8 cellular contexts compared by ENCODE assay signal in the genomic region with DNA sequence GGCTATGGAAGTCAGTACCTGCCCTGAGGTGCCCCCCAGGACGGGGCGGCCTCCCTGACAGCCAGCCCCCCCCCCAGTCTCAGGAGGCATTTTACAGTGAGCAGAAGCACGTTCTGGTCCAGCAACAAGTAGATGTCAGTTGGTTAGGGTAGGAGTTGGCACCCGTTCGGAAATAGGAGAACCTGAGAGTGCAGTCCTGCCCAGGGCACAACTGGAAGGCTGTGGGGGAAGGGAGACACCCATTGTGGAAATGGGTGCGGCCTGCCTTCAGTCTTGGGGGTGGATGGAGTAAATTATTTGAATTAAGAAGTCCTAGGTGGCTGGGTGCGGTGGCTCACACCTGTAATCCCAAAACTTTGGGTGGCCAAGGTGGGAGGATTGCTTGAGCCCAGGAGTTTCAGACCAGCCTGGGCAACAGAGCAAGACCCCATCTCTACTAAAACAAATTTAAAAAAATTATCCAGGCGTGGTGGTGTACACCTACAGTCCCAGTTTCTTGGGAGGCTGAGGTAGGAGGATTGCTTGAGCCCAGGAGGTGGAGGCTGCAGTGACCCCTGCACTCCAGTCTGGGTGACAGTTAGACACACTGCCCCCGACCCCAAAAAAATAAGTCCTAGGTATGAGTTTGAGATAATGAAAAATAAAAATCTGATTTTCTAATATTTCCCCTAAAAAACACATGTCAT. TPM values are rescaled to one million over a fixed set of nuclear protein-coding genes. Genes with fewer than 3 reads are reported as not detected.
DNase-seq lines count a peak whose midpoint lies in the region; ATAC-seq and TF ChIP-seq lines count a peak whose summit lies in the region.

No MANE protein-coding gene starts in this region.

- no peaks in the 10 kb centered on the region for H3F3A ChIP-seq in neural cell (ENCODE audit: insufficient read depth, low read length, poor library complexity, severe bottlenecking)

- POLR2A ChIA-PET in CD4-positive, alpha-beta T cell (lab: Charles Lee) = interaction anchor here (1.7 to 5.6 kb wide), 2 partner anchors 21 to 27 kb away, joined by 57 to 476 read pairs; partner anchors contain the start of gene ATP5F1D

- no peak for TF ChIP-seq RAD21 in neural cell (conservative IDR thresholded peaks at IDR 0.05)

- peaks cover 57% of the 10 kb centered on the region for H3K36me3 Mint-ChIP-seq in CD4-positive, alpha-beta T cell (ENCODE audit: low read depth)

- H3K9me3 Mint-ChIP-seq in CD4-positive, alpha-beta T cell = no peaks in the 10 kb centered on the region

- H3K27me3 Mint-ChIP-seq in CD4-positive, alpha-beta T cell = no peaks in the 10 kb centered on the region

- CTCF ChIA-PET in CD4-positive, alpha-beta T cell (lab: Charles Lee) = interaction anchor here (4.3 to 11.0 kb wide), 2 partner anchors 26 kb away, joined by 26 to 255 read pairs; no protein-coding TSS in a partner anchor

- DNase-seq in CD4-positive, alpha-beta T cell = no peak
- no peak for DNase-seq in NB4 (ENCODE audit: low read depth)
- no peak for DNase-seq in coronary artery (ENCODE audit: low spot score)
- DNase-seq in NCI-H1694 treated with DMSO at 0.1 percent for 48 hours (lab: John Stamatoyannopoulos, UW) = no peak
- DNase-seq in posterior cingulate gyrus = no peak
- DNase-seq in NCI-H345 (lab: John Stamatoyannopoulos, UW) = no peak

- no peak for ATAC-seq in CD4-positive, alpha-beta T cell (ENCODE audit: poor library complexity)
- ATAC-seq in HG02884 (IDR thresholded peaks at IDR 0.05; ENCODE audit: unreplicated experiment) = no peak

- no peaks in the 10 kb centered on the region for H3K9me3 ChIP-seq in CD4-positive, alpha-beta T cell (ENCODE audit: control insufficient read depth, low read length)
- no peaks in the 10 kb centered on the region for H3K9me3 ChIP-seq in neural cell (ENCODE audit: low read length)

- peaks cover 64% of the 10 kb centered on the region for H3K4me1 Mint-ChIP-seq in CD4-positive, alpha-beta T cell (ENCODE audit: low read depth)

- H3K27me3 ChIP-seq in CD4-positive, alpha-beta T cell (ENCODE audit: control insufficient read depth, insufficient read depth, low read length) = no peaks in the 10 kb centered on the region
- H3K27me3 ChIP-seq in neural cell (ENCODE audit: insufficient read depth, low read depth, low read length) = no peaks in the 10 kb centered on the region

- H3K4me2 ChIP-seq in neural cell (ENCODE audit: low read length) = peak overlapping the region; percentile 99

- no peak for TF ChIP-seq CTCF in CD4-positive, alpha-beta T cell (IDR thresholded peaks at IDR 0.05)
- TF ChIP-seq CTCF in NB4 (IDR thresholded peaks at IDR 0.05; ENCODE audit: low read depth, low read length) = no peak
- no peak for TF ChIP-seq CTCF in coronary artery (IDR thresholded peaks at IDR 0.05)
- no peak for TF ChIP-seq CTCF in neural cell (IDR thresholded peaks at IDR 0.05; ENCODE audit: poor library complexity, severe bottlenecking)

- peak overlapping the region; percentile 94 for H3K4me3 Mint-ChIP-seq in CD4-positive, alpha-beta T cell

- TF ChIP-seq POLR2A in NB4 (IDR thresholded peaks at IDR 0.05; ENCODE audit: extremely low read depth, insufficient read length) = no peak

- peaks cover 5% of the 10 kb centered on the region for H3K36me3 ChIP-seq in neural cell (ENCODE audit: insufficient read depth, low read length)

- H3K79me2 ChIP-seq in neural cell (replicated peaks; ENCODE audit: insufficient read depth, low read length) = peaks cover 35% of the 10 kb centered on the region

- no peak overlapping the region for H2AFZ ChIP-seq in neural cell (ENCODE audit: low read depth, low read length)

- H4K20me1 ChIP-seq in neural cell (ENCODE audit: insufficient read depth) = peaks cover 20% of the 10 kb centered on the region

- H3K9ac ChIP-seq in neural cell (ENCODE audit: low read length) = peak overlapping the region; percentile 90

- H3K4me3 ChIP-seq in NB4 (ENCODE audit: low read depth, low read length) (peak overlapping the region; percentile 95), coronary artery (peak overlapping the region; percentile 92), neural cell (ENCODE audit: low read length) (peak overlapping the region; percentile 71)

- intact Hi-C loops in CD4-positive, alpha-beta T cell (cut with DNase I, micrococcal nuclease) = loop anchor here (10.0 kb wide), 2 partner anchors 134 to 204 kb away; partner anchors contain the start of genes C19orf25 (in 1 of the 2), DAZAP1 (in 1 of the 2) and GAMT (in 1 of the 2)
- intact Hi-C loops in posterior cingulate gyrus (cut with DNase I) = loop anchor here (10.0 kb wide), 1 partner anchor 164 kb away; the partner anchor contains the start of gene RPS15

- peak overlapping the region; percentile 78 for H3K27ac ChIP-seq in CD4-positive, alpha-beta T cell (ENCODE audit: low read depth, low read length)
- H3K27ac ChIP-seq in coronary artery = peak overlapping the region; percentile 99 to 100
- H3K27ac ChIP-seq in neural cell (ENCODE audit: low read length) = peak overlapping the region; percentile 82

- no peak for TF ChIP-seq EP300 in neural cell (conservative IDR thresholded peaks at IDR 0.05; ENCODE audit: poor library complexity, severe bottlenecking)

- H3K27ac Mint-ChIP-seq in CD4-positive, alpha-beta T cell = peak overlapping the region; percentile 82

- H3K9me2 ChIP-seq in neural cell (ENCODE audit: insufficient read depth, low read length) = no peaks in the 10 kb centered on the region

TF ChIP-seq in neural cell, 6 proteins besides CTCF, POLR2A, EP300 and RAD21:
- TF ChIP-seq MXI1 (conservative IDR thresholded peaks at IDR 0.05; ENCODE audit: poor library complexity, severe bottlenecking) (no peak), POLR2AphosphoS5 (IDR thresholded peaks at IDR 0.05) (no peak), TAF1 (IDR thresholded peaks at IDR 0.05; ENCODE audit: low read depth) (no peak), SMC3 (conservative IDR thresholded peaks at IDR 0.05; ENCODE audit: poor library complexity) (no peak), EZH2 (IDR thresholded peaks at IDR 0.05; ENCODE audit: borderline replicate concordance, insufficient read depth, low read length, poor library complexity, severe bottlenecking) (no peak)
- TF ChIP-seq, protein P1, sequence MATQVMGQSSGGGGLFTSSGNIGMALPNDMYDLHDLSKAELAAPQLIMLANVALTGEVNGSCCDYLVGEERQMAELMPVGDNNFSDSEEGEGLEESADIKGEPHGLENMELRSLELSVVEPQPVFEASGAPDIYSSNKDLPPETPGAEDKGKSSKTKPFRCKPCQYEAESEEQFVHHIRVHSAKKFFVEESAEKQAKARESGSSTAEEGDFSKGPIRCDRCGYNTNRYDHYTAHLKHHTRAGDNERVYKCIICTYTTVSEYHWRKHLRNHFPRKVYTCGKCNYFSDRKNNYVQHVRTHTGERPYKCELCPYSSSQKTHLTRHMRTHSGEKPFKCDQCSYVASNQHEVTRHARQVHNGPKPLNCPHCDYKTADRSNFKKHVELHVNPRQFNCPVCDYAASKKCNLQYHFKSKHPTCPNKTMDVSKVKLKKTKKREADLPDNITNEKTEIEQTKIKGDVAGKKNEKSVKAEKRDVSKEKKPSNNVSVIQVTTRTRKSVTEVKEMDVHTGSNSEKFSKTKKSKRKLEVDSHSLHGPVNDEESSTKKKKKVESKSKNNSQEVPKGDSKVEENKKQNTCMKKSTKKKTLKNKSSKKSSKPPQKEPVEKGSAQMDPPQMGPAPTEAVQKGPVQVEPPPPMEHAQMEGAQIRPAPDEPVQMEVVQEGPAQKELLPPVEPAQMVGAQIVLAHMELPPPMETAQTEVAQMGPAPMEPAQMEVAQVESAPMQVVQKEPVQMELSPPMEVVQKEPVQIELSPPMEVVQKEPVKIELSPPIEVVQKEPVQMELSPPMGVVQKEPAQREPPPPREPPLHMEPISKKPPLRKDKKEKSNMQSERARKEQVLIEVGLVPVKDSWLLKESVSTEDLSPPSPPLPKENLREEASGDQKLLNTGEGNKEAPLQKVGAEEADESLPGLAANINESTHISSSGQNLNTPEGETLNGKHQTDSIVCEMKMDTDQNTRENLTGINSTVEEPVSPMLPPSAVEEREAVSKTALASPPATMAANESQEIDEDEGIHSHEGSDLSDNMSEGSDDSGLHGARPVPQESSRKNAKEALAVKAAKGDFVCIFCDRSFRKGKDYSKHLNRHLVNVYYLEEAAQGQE (IDR thresholded peaks at IDR 0.05; ENCODE audit: borderline replicate concordance) = no peak

RNA-seq across cellular contexts. Expression of gene CIRBP, which starts 1.2 kb away (rescaled TPM):
- total RNA-seq in CD4-positive, alpha-beta T cell = 100 to 1,000 TPM; 614 to 628 TPM
- 1,663 and 1,665 TPM in 2 replicates for polyA plus RNA-seq in neural cell
- polyA minus RNA-seq in neural cell = 542 and 651 TPM in 2 replicates

RNA-seq across cellular contexts. Expression of gene FAM174C, which starts 5.0 kb away (rescaled TPM):
- total RNA-seq in CD4-positive, alpha-beta T cell = 10 to 100 TPM; 32.0 to 38.3 TPM
- polyA plus RNA-seq in neural cell = 21.7 and 28.4 TPM in 2 replicates
- 5.1 and 7.5 TPM in 2 replicates for polyA minus RNA-seq in neural cell

RNA-seq across cellular contexts. Expression of gene EFNA2, which starts 15.4 kb away (rescaled TPM):
- not detected for total RNA-seq in CD4-positive, alpha-beta T cell
- polyA plus RNA-seq in neural cell = 9.8 and 10.3 TPM in 2 replicates
- polyA minus RNA-seq in neural cell = 23.4 and 24.8 TPM in 2 replicates

RNA-seq across cellular contexts. Expression of gene MIDN, which starts 21.9 kb away (rescaled TPM):
- total RNA-seq in CD4-positive, alpha-beta T cell = 100 to 1,000 TPM; 214 to 228 TPM
- polyA plus RNA-seq in neural cell = 24.8 and 28.3 TPM in 2 replicates
- polyA minus RNA-seq in neural cell = 56.4 and 57.9 TPM in 2 replicates

RNA-seq across cellular contexts. Expression of gene ATP5F1D, which starts 28.8 kb away (rescaled TPM):
- total RNA-seq in CD4-positive, alpha-beta T cell = 10 to 100 TPM; 77.6 to 92.6 TPM
- 22.8 and 47.8 TPM in 2 replicates for polyA plus RNA-seq in neural cell
- 9.0 and 13.3 TPM in 2 replicates for polyA minus RNA-seq in neural cell
